In the genomic region with DNA sequence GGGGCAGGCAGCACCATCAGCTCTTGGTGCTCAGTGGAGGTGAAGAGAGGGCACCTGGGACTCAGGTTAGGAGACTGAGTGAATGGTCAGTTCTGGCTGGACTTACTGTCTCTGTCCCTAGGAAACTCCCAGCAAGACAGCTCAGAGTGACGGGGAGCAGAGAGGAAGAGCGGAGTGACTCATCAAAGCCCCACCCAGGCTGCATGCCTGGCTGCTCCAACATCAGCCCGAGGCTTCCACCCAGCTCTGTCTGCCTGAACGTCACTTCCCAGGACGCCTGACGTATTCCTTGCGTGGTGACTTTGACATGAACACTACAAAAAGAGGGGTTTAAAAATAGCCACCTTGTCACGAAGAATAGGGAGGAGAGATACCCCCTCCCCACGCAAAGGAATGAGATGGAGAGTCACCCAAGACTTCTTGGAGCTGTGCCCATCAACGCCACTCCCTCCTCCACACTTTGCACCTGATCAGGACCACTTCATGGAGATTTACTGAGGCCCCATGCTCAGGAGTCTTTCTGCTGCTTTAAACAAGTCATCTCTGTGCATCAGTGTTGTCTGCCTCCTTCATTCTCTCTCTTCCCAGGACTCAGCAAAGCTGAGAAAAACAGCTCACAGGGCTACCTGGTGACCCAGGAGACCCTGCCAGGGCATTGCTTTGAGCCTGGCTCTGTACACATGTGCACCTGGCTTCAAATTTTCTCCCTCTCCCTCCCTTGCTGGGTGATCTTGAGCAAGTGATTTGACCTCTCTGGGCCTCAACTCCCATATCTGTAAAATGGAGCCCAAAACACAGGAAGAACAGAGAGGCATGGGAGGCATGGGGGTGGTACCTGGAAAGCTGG, we compare ENCODE assay signal across 8 cellular contexts.
DNase-seq lines count a peak whose midpoint lies in the region; ATAC-seq, FAIRE-seq and TF ChIP-seq lines count a peak whose summit lies in the region.

No MANE protein-coding gene starts in this region.

- H3K27me3 ChIP-seq in psoas muscle (ENCODE audit: insufficient read depth in 3 of 3, low read length in 2 of 3): no peaks in the 10 kb centered on the region

- DNase-seq in DMS153 treated with DMSO at 0.1 percent for 48 hours (lab: John Stamatoyannopoulos, UW; ENCODE audit: unreplicated experiment): peak; percentile 9
- peak; percentile 58 for DNase-seq in SK-MEL-5 (ENCODE audit: low read depth, low spot score)
- DNase-seq in foreskin melanocyte: peak; percentile 15
- DNase-seq in psoas muscle: peak; percentile 84 to 90
- no peak for DNase-seq in activated CD8-positive, alpha-beta memory T cell treated with anti-CD3 and anti-CD28 coated beads, Interleukin-2, amount 50 U/mL, for 4 hours
- no peak for DNase-seq in NCI-H524 (lab: John Stamatoyannopoulos, UW)
- no peak for DNase-seq in D721Med (ENCODE audit: insufficient read length, low spot score)
- no peak for DNase-seq in KG1 (lab: John Stamatoyannopoulos, UW)

- H3K36me3 ChIP-seq in psoas muscle (ENCODE audit: insufficient read depth in 1 of 2, low read depth in 1 of 2): no peaks in the 10 kb centered on the region

- TF ChIP-seq CTCF in psoas muscle (IDR thresholded peaks at IDR 0.05): no peak
- TF ChIP-seq CTCF in D721Med (IDR thresholded peaks at IDR 0.05; ENCODE audit: insufficient read depth, missing control alignments): no peak

- peak; percentile 80 to 90 (median 84) for ATAC-seq in psoas muscle

- no peaks in the 10 kb centered on the region for H3K9me3 ChIP-seq in psoas muscle

- peak overlapping the region; percentile 81 for H3K27ac ChIP-seq in psoas muscle

- no peak for FAIRE-seq in D721Med (lab: Jason Lieb, UNC)

- in situ Hi-C loops in SK-MEL-5 (cut with HindIII; ENCODE audit: low pct_unique_long_range_greater_than_20kb, low sequenced_read_pairs): no loop called here

- H3K4me1 ChIP-seq in psoas muscle: peaks cover 25% of the 10 kb centered on the region

- whole genome bisulfite sequencing in psoas muscle, 3 donors: 18 to 24% (median 24%) methylated on average over 10 of the region's 10 CpGs

- peak overlapping the region; percentile 20 for H3K4me3 ChIP-seq in psoas muscle

- intact Hi-C loops in psoas muscle (cut with DNase I): loop anchor here (5.0 kb wide), 2 partner anchors 66 to 79 kb away; no protein-coding TSS in a partner anchor

Comparison
In these comparisons a context has a peak if more than half of its experiments do, and no peak if none do; other contexts are left out.
1. DNase-seq: peak in DMS153 treated with DMSO at 0.1 percent for 48 hours (single experiment), SK-MEL-5 (single experiment), foreskin melanocyte (single experiment) and psoas muscle (2 of 2); none in activated CD8-positive, alpha-beta memory T cell treated with anti-CD3 and anti-CD28 coated beads, Interleukin-2, amount 50 U/mL, for 4 hours (single experiment), NCI-H524 (0 of 2), D721Med (single experiment) and KG1 (single experiment).